In the genomic region with DNA sequence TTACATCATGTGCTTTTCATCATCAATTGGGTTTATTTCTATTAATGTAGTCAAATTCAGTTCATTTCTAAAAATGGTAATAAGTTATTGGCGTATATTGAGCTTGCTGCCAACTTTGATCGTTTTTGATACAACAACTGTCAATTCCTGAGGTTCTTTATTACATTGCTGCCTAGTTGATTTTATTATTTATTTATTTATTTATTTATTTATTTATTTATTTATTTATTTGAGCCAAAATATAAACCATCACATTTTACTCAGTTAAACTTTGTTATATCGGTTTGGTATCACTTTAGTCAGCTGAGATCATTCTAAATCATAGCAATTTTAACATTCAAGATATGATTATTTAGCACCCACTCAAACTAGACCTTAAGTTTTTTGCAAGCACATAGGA, we compare ENCODE assay signal across 34 cellular contexts.
A peak's percentile ranks its signal among the peaks of the same experiment; 100 is the strongest.
DNase-seq lines count a peak whose midpoint lies in the region; ATAC-seq, FAIRE-seq and TF ChIP-seq lines count a peak whose summit lies in the region.
"Had no signal": no experiment of that assay in that cellular context is flagged by ENCODE, and none has a peak within 500 bp of the region (broad histone marks: within the 10 kb centered on the region; RNA-seq: fewer than 3 reads in every experiment).

No MANE protein-coding gene starts in this region.

- H3K4me1 ChIP-seq in A549: 0 out of 3 replicates have a peak, but pooled peaks cover 3% of the 10 kb centered on the region
- no peaks in the 10 kb centered on the region for H3K4me1 ChIP-seq in HEK293 (ENCODE audit: control insufficient read depth, insufficient read depth, low read length)
- H3K4me1 ChIP-seq in endothelial cell of umbilical vein (ENCODE audit: control insufficient read depth, extremely low read depth, insufficient read depth, low read length): no peaks in the 10 kb centered on the region
- no peaks in the 10 kb centered on the region for H3K4me1 ChIP-seq in pancreas
- no peaks in the 10 kb centered on the region for H3K4me1 ChIP-seq in adrenal gland (replicated peaks in 1 of 2)
- no peaks in the 10 kb centered on the region for H3K4me1 ChIP-seq in tibial artery
- H3K4me1 ChIP-seq: BE2C; BLaER1; BLaER1 treated with 17β-estradiol and CSF1 and Interleukin-3, amounts not matched to agents 10 nM and 100 nM; Caco-2 had no signal

- POLR2A ChIA-PET in A549 (lab: Yijun Ruan, JAX): no interaction called here
- POLR2A ChIA-PET in HEK293 (lab: Yijun Ruan, JAX): no interaction called here
- POLR2A ChIA-PET in endothelial cell of umbilical vein (lab: Charles Lee): no interaction called here

- TF ChIP-seq CTCF in A549 (IDR thresholded peaks at IDR 0.05): no peak
- TF ChIP-seq CTCF in HEK293 (tag by site-specific recombination; IDR thresholded peaks at IDR 0.05): no peak
- TF ChIP-seq CTCF in endothelial cell of umbilical vein (IDR thresholded peaks at IDR 0.05; ENCODE audit: extremely low read depth in 1 of 2, insufficient read depth in 1 of 2, low read depth in 1 of 2, low read length in 2 of 2): no peak
- TF ChIP-seq CTCF in pancreas (IDR thresholded peaks at IDR 0.05): no peak
- TF ChIP-seq CTCF in adrenal gland (IDR thresholded peaks at IDR 0.05): no peak
- TF ChIP-seq CTCF in tibial artery (IDR thresholded peaks at IDR 0.05): no peak

- no peaks in the 10 kb centered on the region for H3K79me2 ChIP-seq in endothelial cell of umbilical vein (ENCODE audit: control insufficient read depth, insufficient read depth, low read length)

- no peaks in the 10 kb centered on the region for H4K20me1 ChIP-seq in endothelial cell of umbilical vein (replicated peaks; ENCODE audit: control insufficient read depth, extremely low read depth, insufficient read depth, low read length)
- H4K20me1 ChIP-seq: BLaER1; BLaER1 treated with 17β-estradiol and CSF1 and Interleukin-3, amounts not matched to agents 10 nM and 100 nM had no signal

- ATAC-seq in A549 (no peak), pancreas (no peak), GM21825 (IDR thresholded peaks at IDR 0.05; ENCODE audit: unreplicated experiment) (no peak)
- ATAC-seq in stimulated activated memory B cell treated with anti-CD40 and anti-IgM and Interleukin-4, amounts not matched to agents 10 μg/mL and 1 μg/mL and 100 μg/mL, for 72 hours: no peak
- ATAC-seq: CD8-positive, alpha-beta T cell had no signal

- no peaks in the 10 kb centered on the region for H3K9me1 ChIP-seq in endothelial cell of umbilical vein (replicated peaks; ENCODE audit: control insufficient read depth, extremely low read depth, insufficient read depth, low read length)

- intact Hi-C loops in endothelial cell of umbilical vein (cut with micrococcal nuclease) (loop anchor here (1.0 kb wide), 3 partner anchors 39 to 304 kb away; no protein-coding TSS in a partner anchor), pancreas (cut with DNase I) (no loop called here), adrenal gland (cut with DNase I) (no loop called here), tibial artery (cut with DNase I; ENCODE audit: low total_unique reads) (no loop called here)

- no TSS peak for BruUV-seq in endothelial cell of umbilical vein (replicated peaks; lab: Mats Ljungman, UMichigan)

- H3K4me3 ChIP-seq in A549 (no peak overlapping the region), HEK293 (ENCODE audit: low read depth, low read length) (no peak overlapping the region), endothelial cell of umbilical vein (replicated peaks in 1 of 3; ENCODE audit: insufficient read depth in 1 of 3, low read depth in 1 of 3, low read length in 3 of 3) (no peak overlapping the region), pancreas (no peak overlapping the region), adrenal gland (no peak overlapping the region), tibial artery (no peak overlapping the region)
- H3K4me3 ChIP-seq: BLaER1; BLaER1 treated with 17β-estradiol and CSF1 and Interleukin-3, amounts not matched to agents 10 nM and 100 nM had no signal

- TF ChIP-seq EP300 in A549 (IDR thresholded peaks at IDR 0.05): no peak

- no peak for TF ChIP-seq POLR2A in A549 (IDR thresholded peaks at IDR 0.05; ENCODE audit: low read length)
- TF ChIP-seq POLR2A in endothelial cell of umbilical vein (IDR thresholded peaks at IDR 0.05; ENCODE audit: low read depth, low read length): no peak
- no peak for TF ChIP-seq POLR2A in adrenal gland (IDR thresholded peaks at IDR 0.05)

- H3K27ac Mint-ChIP-seq in stimulated activated memory B cell treated with anti-CD40 and anti-IgM and Interleukin-4, amounts not matched to agents 10 μg/mL and 1 μg/mL and 100 μg/mL, for 72 hours: no peak overlapping the region
- H3K27ac Mint-ChIP-seq: B cell; CD14-positive monocyte; CD4-positive, alpha-beta memory T cell; CD4-positive, alpha-beta T cell; CD4-positive, CD25-positive, alpha-beta regulatory T cell; CD8-positive, alpha-beta memory T cell; CD8-positive, alpha-beta T cell had no signal

- H3K9me3 ChIP-seq in A549: no peaks in the 10 kb centered on the region
- H3K9me3 ChIP-seq in HEK293 (ENCODE audit: control insufficient read depth, insufficient read depth, low read depth, low read length): no peaks in the 10 kb centered on the region
- H3K9me3 ChIP-seq in endothelial cell of umbilical vein (replicated peaks; ENCODE audit: control insufficient read depth, insufficient read depth, low read length): no peaks in the 10 kb centered on the region
- no peaks in the 10 kb centered on the region for H3K9me3 ChIP-seq in pancreas
- no peaks in the 10 kb centered on the region for H3K9me3 ChIP-seq in adrenal gland (replicated peaks in 1 of 3)
- no peaks in the 10 kb centered on the region for H3K9me3 ChIP-seq in tibial artery
- H3K9me3 ChIP-seq: BE2C, BLaER1, Caco-2 had no signal

- FAIRE-seq in A549 (lab: Jason Lieb, UNC) (no peak), endothelial cell of umbilical vein (lab: Jason Lieb, UNC) (peak; percentile 18), pancreas (lab: Jason Lieb, UNC) (peak; percentile 34)
- FAIRE-seq: A204.1, D721Med had no signal

- H3K27ac ChIP-seq in A549 (no peak overlapping the region), HEK293 (ENCODE audit: extremely low read depth, low read depth, low read length) (no peak overlapping the region), endothelial cell of umbilical vein (ENCODE audit: insufficient read depth, low read depth, low read length) (no peak overlapping the region), pancreas (no peak overlapping the region), adrenal gland (no peak overlapping the region), tibial artery (no peak overlapping the region)
- H3K27ac ChIP-seq: 22Rv1; BLaER1; BLaER1 treated with 17β-estradiol and CSF1 and Interleukin-3, amounts not matched to agents 10 nM and 100 nM; C4-2B had no signal

- H3K4me2 ChIP-seq in A549 (no peak overlapping the region), endothelial cell of umbilical vein (ENCODE audit: insufficient read depth, low read length) (no peak overlapping the region)
- H3K4me2 ChIP-seq: BLaER1; BLaER1 treated with 17β-estradiol and CSF1 and Interleukin-3, amounts not matched to agents 10 nM and 100 nM had no signal

- DNase-seq in A549 (ENCODE audit: low read depth in 1 of 2, low spot score in 1 of 2) (no peak), endothelial cell of umbilical vein (ENCODE audit: low read depth, low spot score) (no peak), pancreas (no peak), adrenal gland (no peak), tibial artery (no peak)
- DNase-seq: 8988T; ACHN; BE2C; Caco-2; Calu3; CD4-positive, alpha-beta T cell; CD4-positive, CD25-positive, alpha-beta regulatory T cell; CD8-positive, alpha-beta memory T cell; CD8-positive, alpha-beta T cell; COR-L47; DMS 273 treated with DMSO at 0.1 percent for 48 hours; DMS153; DMS53; DMS79; DMS79 treated with DMSO at 0.1 percent for 48 hours; DND-41; EL had no signal

- WGBS in A549 (ENCODE audit: missing lambda C conversion rate): 32% methylated on average over 3 of the region's 3 CpGs
- WGBS in pancreas, 2 donors: 72 to 91% methylated on average over 3 of the region's 3 CpGs
- 90 to 93% (median 92%) methylated on average over 3 of the region's 3 CpGs for WGBS in adrenal gland, 4 donors

- H3K9me3 Mint-ChIP-seq in stimulated activated memory B cell treated with anti-CD40 and anti-IgM and Interleukin-4, amounts not matched to agents 10 μg/mL and 1 μg/mL and 100 μg/mL, for 72 hours: no peaks in the 10 kb centered on the region
- H3K9me3 Mint-ChIP-seq: CD4-positive, alpha-beta memory T cell; CD4-positive, alpha-beta T cell; CD4-positive, CD25-positive, alpha-beta regulatory T cell; CD8-positive, alpha-beta T cell had no signal

- H3K27me3 ChIP-seq in endothelial cell of umbilical vein (ENCODE audit: control insufficient read depth in 2 of 2, insufficient read depth in 2 of 2, low read length in 2 of 2): peaks cover 2 to 7% of the 10 kb centered on the region in 2 experiments
- H3K27me3 ChIP-seq in pancreas: no peaks in the 10 kb centered on the region
- no peaks in the 10 kb centered on the region for H3K27me3 ChIP-seq in adrenal gland
- no peaks in the 10 kb centered on the region for H3K27me3 ChIP-seq in tibial artery
- H3K27me3 ChIP-seq: BE2C; BLaER1; BLaER1 treated with 17β-estradiol and CSF1 and Interleukin-3, amounts not matched to agents 10 nM and 100 nM had no signal

- H3K4me1 Mint-ChIP-seq in stimulated activated memory B cell treated with anti-CD40 and anti-IgM and Interleukin-4, amounts not matched to agents 10 μg/mL and 1 μg/mL and 100 μg/mL, for 72 hours: peaks cover 9% of the 10 kb centered on the region

- H3K36me3 Mint-ChIP-seq in stimulated activated memory B cell treated with anti-CD40 and anti-IgM and Interleukin-4, amounts not matched to agents 10 μg/mL and 1 μg/mL and 100 μg/mL, for 72 hours: no peaks in the 10 kb centered on the region
- H3K36me3 Mint-ChIP-seq: CD14-positive monocyte; CD4-positive, alpha-beta memory T cell; CD4-positive, CD25-positive, alpha-beta regulatory T cell; CD8-positive, alpha-beta memory T cell; CD8-positive, alpha-beta T cell had no signal

- H3K9ac ChIP-seq in endothelial cell of umbilical vein (replicated peaks; ENCODE audit: extremely low read depth, insufficient read depth, low read length): no peak overlapping the region
- H3K9ac ChIP-seq: BLaER1; BLaER1 treated with 17β-estradiol and CSF1 and Interleukin-3, amounts not matched to agents 10 nM and 100 nM had no signal

- H3K36me3 ChIP-seq in HEK293 (ENCODE audit: control insufficient read depth in 2 of 2, insufficient read depth in 1 of 2, low read length in 2 of 2) (no peaks in the 10 kb centered on the region), endothelial cell of umbilical vein (ENCODE audit: control insufficient read depth in 2 of 2, extremely low read depth in 1 of 2, insufficient read depth in 2 of 2, low read length in 2 of 2) (no peaks in the 10 kb centered on the region), pancreas (no peaks in the 10 kb centered on the region), adrenal gland (replicated peaks in 1 of 2) (no peaks in the 10 kb centered on the region), tibial artery (no peaks in the 10 kb centered on the region)
- H3K36me3 ChIP-seq: BE2C; BLaER1; BLaER1 treated with 17β-estradiol and CSF1 and Interleukin-3, amounts not matched to agents 10 nM and 100 nM had no signal

- no peak overlapping the region for H2AFZ ChIP-seq in endothelial cell of umbilical vein (ENCODE audit: low read depth, low read length)

- CTCF ChIA-PET in A549 (lab: Yijun Ruan, JAX) (interaction anchor here (0.8 to 3.5 kb wide), 12 partner anchors 8 to 176 kb away, joined by 3 to 36 read pairs (median 5); no protein-coding TSS in a partner anchor), HEK293 (lab: Yijun Ruan, JAX) (interaction anchor here (0.7 to 1.9 kb wide), 9 partner anchors 7 to 629 kb away, joined by 3 to 7 read pairs (median 4); no protein-coding TSS in a partner anchor), endothelial cell of umbilical vein (lab: Charles Lee) (interaction anchor here (0.6 to 5.8 kb wide), 12 partner anchors 8 to 304 kb away, joined by 3 to 141 read pairs (median 6); no protein-coding TSS in a partner anchor)

- H3K27me3 Mint-ChIP-seq in stimulated activated memory B cell treated with anti-CD40 and anti-IgM and Interleukin-4, amounts not matched to agents 10 μg/mL and 1 μg/mL and 100 μg/mL, for 72 hours: peaks cover 50% of the 10 kb centered on the region

- dilution Hi-C loops in endothelial cell of umbilical vein (cut with MboI; ENCODE audit: extremely low pct_ligation_motif_present, low sequenced_read_pairs): no loop called here

- no peak for TF ChIP-seq RAD21 in A549 (conservative IDR thresholded peaks at IDR 0.05 in 1 of 2, IDR thresholded peaks at IDR 0.05 in 1 of 2)

- H3K4me3 Mint-ChIP-seq in stimulated activated memory B cell treated with anti-CD40 and anti-IgM and Interleukin-4, amounts not matched to agents 10 μg/mL and 1 μg/mL and 100 μg/mL, for 72 hours: no peak overlapping the region
- H3K4me3 Mint-ChIP-seq: B cell; CD14-positive monocyte; CD4-positive, alpha-beta T cell; CD4-positive, CD25-positive, alpha-beta regulatory T cell; CD8-positive, alpha-beta memory T cell; CD8-positive, alpha-beta T cell had no signal
